1 cellular context compared by ENCODE assay signal in genomic region chr1:42128499-42128898, GRCh38.
TF ChIP-seq lines count a peak whose summit lies in the region.

No MANE protein-coding gene starts in this region.

TF ChIP-seq in H1, 55 proteins besides CTCF, POLR2A, EP300 and RAD21:
- TF ChIP-seq ATF2 (IDR thresholded peaks at IDR 0.05; ENCODE audit: low read length) (no peak), TAF7 (optimal IDR thresholded peaks at IDR 0.05; ENCODE audit: borderline replicate concordance, low read depth, low read length) (no peak), EZH2 (IDR thresholded peaks at IDR 0.05; ENCODE audit: low read depth, low read length, severe bottlenecking) (no peak), SIRT6 (IDR thresholded peaks at IDR 0.05; ENCODE audit: low read length) (no peak), USF2 (IDR thresholded peaks at IDR 0.05; ENCODE audit: low read length) (no peak), POLR2AphosphoS5 (IDR thresholded peaks at IDR 0.05; ENCODE audit: low read depth, low read length) (no peak)
